31 cellular contexts compared by ENCODE assay signal in genomic region chr18:64663086-64663485, GRCh38.
"Had no signal": no experiment of that assay in that cellular context is flagged by ENCODE, and none has a peak within 500 bp of the region (broad histone marks: within the 10 kb centered on the region; RNA-seq: fewer than 3 reads in every experiment).

No MANE protein-coding gene starts in this region.

- DNase-seq: activated effector memory CD4-positive, alpha-beta T cell treated with anti-CD3 and anti-CD28 coated beads, Interleukin-2, amount 50 U/mL, for 16 hours; activated effector memory CD4-positive, alpha-beta T cell treated with Interleukin-2 at 50 U/mL for 16 hours; activated gamma-delta T cell; activated gamma-delta T cell treated with Interleukin-2 at 50 U/mL for 16 hours; activated naive CD4-positive, alpha-beta T cell; activated naive CD4-positive, alpha-beta T cell treated with anti-CD3 and anti-CD28 coated beads for 36 hours; activated naive CD4-positive, alpha-beta T cell treated with anti-CD3 and anti-CD28 coated beads, Interleukin-2, amount 10 ng/mL, durations not matched to agents 7 days and 5 days; activated naive CD4-positive, alpha-beta T cell treated with anti-CD3 and anti-CD28 coated beads, Interleukin-2, amount 50 U/mL, for 16 hours; activated naive CD4-positive, alpha-beta T cell treated with Interleukin-2 at 50 U/mL for 16 hours; activated naive CD8-positive, alpha-beta T cell treated with anti-CD3 and anti-CD28 coated beads for 36 hours; activated naive CD8-positive, alpha-beta T cell treated with anti-CD3 and anti-CD28 coated beads, Interleukin-2, amount 10 ng/mL, durations not matched to agents 7 days and 5 days; activated naive CD8-positive, alpha-beta T cell treated with anti-CD3 and anti-CD28 coated beads, Interleukin-2, amount 50 U/mL, for 24 hours; activated T-cell treated with anti-CD3 and anti-CD28 coated beads, Interleukin-2, amount 50 U/mL, for 1 hour; activated T-cell treated with anti-CD3 and anti-CD28 coated beads, Interleukin-2, amount 50 U/mL, for 24 hours; activated T-cell treated with anti-CD3 and anti-CD28 coated beads, Interleukin-2, amount 50 U/mL, for 4 hours; activated T-cell treated with anti-CD3 and anti-CD28 coated beads, Interleukin-2, amount 50 U/mL, for 48 hours; activated T-cell treated with anti-CD3 and anti-CD28 coated beads, Interleukin-2, amount 50 U/mL, for 72 hours; adrenal gland; amniotic stem cell; amygdala; anterior cingulate cortex; aorta; body of pancreas; brain microvascular endothelial cell; central memory CD4-positive, alpha-beta T cell; cerebellar nuclear complex had no signal

- H3K27ac ChIP-seq: adrenal gland, ascending aorta, body of pancreas, brain microvascular endothelial cell, breast epithelium, cardiac muscle cell had no signal

- H3K36me3 ChIP-seq: adrenal gland, ascending aorta, brain microvascular endothelial cell, breast epithelium, cardiac muscle cell had no signal

- H3K4me3 ChIP-seq: adrenal gland, ascending aorta, body of pancreas, breast epithelium, cardiac muscle cell had no signal

- ATAC-seq: activated naive CD4-positive, alpha-beta T cell treated with anti-CD3 and anti-CD28 coated beads, Interleukin-2, amount 50 U/mL, for 72 hours; activated naive CD8-positive, alpha-beta T cell treated with anti-CD3 and anti-CD28 coated beads, Interleukin-2, amount 50 U/mL, for 24 hours; activated T-cell treated with anti-CD3 and anti-CD28 coated beads, Interleukin-2, amount 50 U/mL, for 4 hours; activated T-cell treated with anti-CD3 and anti-CD28 coated beads, Interleukin-2, amount 50 U/mL, for 72 hours; activated T-helper 17 cell treated with anti-CD3 and anti-CD28 coated beads, Interleukin-2, amount 50 U/mL, for 72 hours; body of pancreas had no signal

- H3K27me3 ChIP-seq: adrenal gland, ascending aorta, body of pancreas, brain microvascular endothelial cell, breast epithelium, cardiac muscle cell had no signal

- H3K4me1 ChIP-seq: adrenal gland, ascending aorta, body of pancreas, breast epithelium had no signal

- H3K9me3 ChIP-seq: adrenal gland, ascending aorta, body of pancreas, breast epithelium had no signal
